8 cellular contexts compared by ENCODE assay signal in genomic region chr6:26594730-26595632, GRCh38. TPM values are rescaled to one million over a fixed set of nuclear protein-coding genes. Genes with fewer than 3 reads are reported as not detected.
DNase-seq lines count a peak whose midpoint lies in the region; ATAC-seq, FAIRE-seq and TF ChIP-seq lines count a peak whose summit lies in the region.

No MANE protein-coding gene starts in this region.

- no peak for TF ChIP-seq POLR2A in Peyer's patch (IDR thresholded peaks at IDR 0.05)

- H3K4me1 Mint-ChIP-seq in natural killer cell treated with Interleukin-12 subunit alpha and Interleukin-12 subunit beta and Interleukin-15 and Interleukin-18, amount 100 ng/mL, for 72 hours (ENCODE audit: low read depth in 2 of 2), result peaks cover 0 to 8% of the 10 kb centered on the region in 2 donors

- H3K36me3 Mint-ChIP-seq in natural killer cell treated with Interleukin-12 subunit alpha and Interleukin-12 subunit beta and Interleukin-15 and Interleukin-18, amount 100 ng/mL, for 72 hours, result no peaks in the 10 kb centered on the region

- peaks cover 7% of the 10 kb centered on the region for H3K36me3 ChIP-seq in H7 (replicated peaks; ENCODE audit: control insufficient read depth, insufficient read depth, low read length)
- H3K36me3 ChIP-seq in Peyer's patch, result peaks cover 0 to 22% (median 0%) of the 10 kb centered on the region in 3 donors

- peak overlapping the region in 3 of 4 donors; percentile 30 to 90 (median 67) for H3K27ac ChIP-seq in Peyer's patch

- peaks cover 26 to 34% of the 10 kb centered on the region in 2 donors for H3K27me3 Mint-ChIP-seq in natural killer cell treated with Interleukin-12 subunit alpha and Interleukin-12 subunit beta and Interleukin-15 and Interleukin-18, amount 100 ng/mL, for 72 hours

- H3K4me3 Mint-ChIP-seq in natural killer cell treated with Interleukin-12 subunit alpha and Interleukin-12 subunit beta and Interleukin-15 and Interleukin-18, amount 100 ng/mL, for 72 hours, result peak overlapping the region; percentile 26

- peak in 1 of 2 donors; percentile 2 for ATAC-seq in natural killer cell treated with Interleukin-12 subunit alpha and Interleukin-12 subunit beta and Interleukin-15 and Interleukin-18, amount 100 ng/mL, for 72 hours
- ATAC-seq in HG03469 (IDR thresholded peaks at IDR 0.05; ENCODE audit: unreplicated experiment), result no peak

- DNase-seq in A172 (ENCODE audit: low spot score), result peak; percentile 86
- peak; percentile 46 for DNase-seq in H7
- DNase-seq in Peyer's patch, result no peak
- DNase-seq in dermis blood vessel endothelial cell, result peak; percentile 45
- no peak for DNase-seq in natural killer cell treated with Interleukin-12 subunit alpha and Interleukin-12 subunit beta and Interleukin-15 and Interleukin-18, amount 100 ng/mL, for 72 hours (ENCODE audit: low spot score)
- DNase-seq in ureter (ENCODE audit: low spot score), result no peak
- DNase-seq in frontal cortex (ENCODE audit: low spot score in 2 of 2), result no peak

- H3K27me3 ChIP-seq in H7 (ENCODE audit: control insufficient read depth, insufficient read depth, low read length) (peaks cover 1% of the 10 kb centered on the region; the same call in 1 of the 2 replicates), Peyer's patch (no peaks in the 10 kb centered on the region)

- H3K4me3 ChIP-seq in H7 (ENCODE audit: insufficient read depth, low read depth, low read length) (peak overlapping the region; percentile 99), Peyer's patch (peak overlapping the region in 3 of 4 donors; percentile 48 to 97 (median 89))

- peak overlapping the region in 1 of 2 donors; percentile 28 for H3K27ac Mint-ChIP-seq in natural killer cell treated with Interleukin-12 subunit alpha and Interleukin-12 subunit beta and Interleukin-15 and Interleukin-18, amount 100 ng/mL, for 72 hours

- no peak for TF ChIP-seq CTCF in Peyer's patch (IDR thresholded peaks at IDR 0.05)

- no peaks in the 10 kb centered on the region for H3K9me3 ChIP-seq in Peyer's patch

- H3K4me1 ChIP-seq in Peyer's patch, result peaks cover 0 to 14% (median 6%) of the 10 kb centered on the region in 4 donors

- FAIRE-seq in frontal cortex (lab: Jason Lieb, UNC), result no peak

- H3K9me3 Mint-ChIP-seq in natural killer cell treated with Interleukin-12 subunit alpha and Interleukin-12 subunit beta and Interleukin-15 and Interleukin-18, amount 100 ng/mL, for 72 hours, result no peaks in the 10 kb centered on the region

RNA-seq across cellular contexts. Expression of gene ABT1, which starts 1.8 kb away (rescaled TPM):
- total RNA-seq in A172 (2014; rRNA removed; shearing (Covaris generic)), result 18.9 and 20.4 TPM in 2 replicates
- 29.9 and 30.6 TPM in 2 replicates for total RNA-seq in H7 (2014; rRNA removed; shearing (Covaris generic))
- total RNA-seq in Peyer's patch (10 to 100 TPM; 11.5 to 16.1 (median 11.8) TPM), dermis blood vessel endothelial cell (18.7 and 22.0 TPM in 2 replicates), ureter (17.0 TPM), frontal cortex (12.6 TPM)
- 10 to 100 TPM; 26.1 to 29.5 TPM for total RNA-seq in natural killer cell treated with Interleukin-12 subunit alpha and Interleukin-12 subunit beta and Interleukin-15 and Interleukin-18, amount 100 ng/mL, for 72 hours

RNA-seq across cellular contexts. Expression of gene HMGN4, which starts 56.8 kb away (rescaled TPM):
- total RNA-seq in A172 (2014; rRNA removed; shearing (Covaris generic)), result 101 and 106 TPM in 2 replicates
- total RNA-seq in H7 (2014; rRNA removed; shearing (Covaris generic)), result 88.9 and 93.0 TPM in 2 replicates
- total RNA-seq in Peyer's patch (10 to 100 TPM; 46.1 to 74.3 (median 57.6) TPM), dermis blood vessel endothelial cell (60.4 and 78.7 TPM in 2 replicates), ureter (75.3 TPM), frontal cortex (73.4 TPM)
- total RNA-seq in natural killer cell treated with Interleukin-12 subunit alpha and Interleukin-12 subunit beta and Interleukin-15 and Interleukin-18, amount 100 ng/mL, for 72 hours, result 10 to 100 TPM; 79.8 to 91.9 TPM

Comparison
In these comparisons a context has a peak if more than half of its experiments do, and no peak if none do; other contexts are left out.
1. DNase-seq: peak in A172 (single experiment), H7 (single experiment) and dermis blood vessel endothelial cell (single experiment); none in Peyer's patch (0 of 3), natural killer cell treated with Interleukin-12 subunit alpha and Interleukin-12 subunit beta and Interleukin-15 and Interleukin-18, amount 100 ng/mL, for 72 hours (single experiment), ureter (single experiment) and frontal cortex (0 of 2).